Comparison of ENCODE assay signal across 19 cellular contexts in the genomic region with DNA sequence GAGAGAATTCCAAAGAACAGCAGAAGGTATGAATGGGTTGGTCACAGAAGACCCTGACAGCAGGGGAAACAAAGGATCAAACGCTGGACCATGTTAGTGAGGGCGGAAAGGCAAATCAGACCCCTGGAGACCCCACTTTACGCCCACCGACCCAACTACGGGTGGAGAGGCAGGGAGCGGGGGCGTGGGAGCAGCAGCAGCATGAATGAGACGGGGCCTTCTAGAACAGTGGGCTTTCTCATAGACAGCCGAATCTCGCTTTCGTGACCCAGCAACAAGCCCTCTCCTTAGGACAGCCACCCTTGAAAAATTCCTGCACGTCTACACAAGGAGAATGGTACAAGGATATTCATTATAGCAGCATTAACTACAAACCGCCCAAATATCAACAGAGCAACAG.
"Had no signal": no experiment of that assay in that cellular context is flagged by ENCODE, and none has a peak within 500 bp of the region (broad histone marks: within the 10 kb centered on the region; RNA-seq: fewer than 3 reads in every experiment).

No MANE protein-coding gene starts in this region.

- ATAC-seq: activated CD8-positive, alpha-beta memory T cell treated with anti-CD3 and anti-CD28 coated beads, Interleukin-2, amount 10 ng/mL, durations not matched to agents 7 days and 5 days; esophagus mucosa; left colon; lower lobe of right lung; naive thymus-derived CD8-positive, alpha-beta T cell; stimulated activated naive CD8-positive, alpha-beta T cell treated with anti-CD3 and anti-CD28 coated beads, Interleukin-15, Interleukin-2, amounts not matched to agents 100 U/mL and 50 U/mL, for 24 hours had no signal

- H3K27me3 Mint-ChIP-seq: activated B cell treated with CpG ODN at 0.5 μM for 24 hours; activated CD4-positive, alpha-beta memory T cell treated with anti-CD3 and anti-CD28 coated beads, Interleukin-2, amount 10 ng/mL, durations not matched to agents 7 days and 5 days; activated CD8-positive, alpha-beta memory T cell treated with anti-CD3 and anti-CD28 coated beads, Interleukin-2, amount 10 ng/mL, durations not matched to agents 7 days and 5 days; naive thymus-derived CD8-positive, alpha-beta T cell had no signal

- H3K9me3 Mint-ChIP-seq: activated B cell treated with CpG ODN at 0.5 μM for 24 hours; activated CD4-positive, alpha-beta memory T cell treated with anti-CD3 and anti-CD28 coated beads, Interleukin-2, amount 10 ng/mL, durations not matched to agents 7 days and 5 days; activated naive CD4-positive, alpha-beta T cell treated with anti-CD3 and anti-CD28 coated beads for 36 hours; naive thymus-derived CD8-positive, alpha-beta T cell; T-helper 2 cell treated with Interferon-gamma antibody and Interleukin-4, amounts not matched to agents 5 μg/mL and 100 μg/mL, for 36 hours had no signal

- H3K4me3 Mint-ChIP-seq: activated B cell treated with CpG ODN at 0.5 μM for 24 hours; activated CD4-positive, alpha-beta memory T cell treated with anti-CD3 and anti-CD28 coated beads, Interleukin-2, amount 10 ng/mL, durations not matched to agents 7 days and 5 days; activated CD8-positive, alpha-beta memory T cell treated with anti-CD3 and anti-CD28 coated beads, Interleukin-2, amount 10 ng/mL, durations not matched to agents 7 days and 5 days; activated naive CD4-positive, alpha-beta T cell treated with anti-CD3 and anti-CD28 coated beads for 36 hours; naive thymus-derived CD8-positive, alpha-beta T cell; T-helper 2 cell treated with Interferon-gamma antibody and Interleukin-4, amounts not matched to agents 5 μg/mL and 100 μg/mL, for 36 hours had no signal

- H3K27me3 ChIP-seq: upper lobe of left lung had no signal

- H3K4me3 ChIP-seq: coronary artery, lower lobe of right lung, SK-N-MC, skin epidermis, upper lobe of left lung had no signal

- H3K9me3 ChIP-seq: lower lobe of right lung, upper lobe of left lung had no signal

- H3K36me3 ChIP-seq: lower lobe of right lung, upper lobe of left lung had no signal

- H3K27ac Mint-ChIP-seq: activated B cell treated with CpG ODN at 0.5 μM for 24 hours; activated CD4-positive, alpha-beta memory T cell treated with anti-CD3 and anti-CD28 coated beads, Interleukin-2, amount 10 ng/mL, durations not matched to agents 7 days and 5 days; activated CD8-positive, alpha-beta memory T cell treated with anti-CD3 and anti-CD28 coated beads, Interleukin-2, amount 10 ng/mL, durations not matched to agents 7 days and 5 days; activated naive CD4-positive, alpha-beta T cell treated with anti-CD3 and anti-CD28 coated beads for 36 hours; T-helper 2 cell treated with Interferon-gamma antibody and Interleukin-4, amounts not matched to agents 5 μg/mL and 100 μg/mL, for 36 hours had no signal

- DNase-seq: activated B cell treated with CpG ODN at 0.5 μM for 24 hours; activated CD4-positive, alpha-beta memory T cell treated with anti-CD3 and anti-CD28 coated beads, Interleukin-2, amount 10 ng/mL, durations not matched to agents 7 days and 5 days; activated CD4-positive, alpha-beta T cell treated with anti-CD3 and anti-CD28 coated beads for 4 hours; activated CD8-positive, alpha-beta memory T cell treated with anti-CD3 and anti-CD28 coated beads, Interleukin-2, amount 10 ng/mL, durations not matched to agents 7 days and 5 days; activated naive CD4-positive, alpha-beta T cell treated with anti-CD3 and anti-CD28 coated beads for 36 hours; activated T-cell treated with anti-CD3 and anti-CD28 coated beads, Interleukin-2, amount 50 U/mL, for 1 hour; aorta; effector CD4-positive, alpha-beta T cell; left colon; lower lobe of right lung; naive thymus-derived CD8-positive, alpha-beta T cell; occipital lobe; stimulated activated naive CD8-positive, alpha-beta T cell treated with anti-CD3 and anti-CD28 coated beads, Interleukin-15, Interleukin-2, amounts not matched to agents 100 U/mL and 50 U/mL, for 24 hours had no signal

- H3K27ac ChIP-seq: coronary artery, lower lobe of right lung, SK-N-MC, skin epidermis, upper lobe of left lung had no signal
